In genomic region chr9:113646946-113647914, GRCh38 we compare ENCODE assay signal across 27 cellular contexts.
DNase-seq lines count a peak whose midpoint lies in the region; ATAC-seq and TF ChIP-seq lines count a peak whose summit lies in the region.
"Had no signal": no experiment of that assay in that cellular context is flagged by ENCODE, and none has a peak within 500 bp of the region (broad histone marks: within the 10 kb centered on the region; RNA-seq: fewer than 3 reads in every experiment).

No MANE protein-coding gene starts in this region.

- DNase-seq in GM03348 (ENCODE audit: low spot score) (peak; percentile 55), chondrocyte (ENCODE audit: low spot score) (peak; percentile 47), mesendoderm (no peak), spleen (peak; percentile 23), glomerular visceral epithelial cell (ENCODE audit: extremely low spot score) (no peak)
- DNase-seq: activated CD4-positive, alpha-beta T cell treated with anti-CD3 and anti-CD28 coated beads, Interleukin-2, amount 50 U/mL, for 1 hour; activated naive CD8-positive, alpha-beta T cell treated with anti-CD3 and anti-CD28 coated beads for 36 hours; aorta; Calu3; dermis blood vessel endothelial cell; DND-41; HCEC 1CT; head of caudate nucleus; KBM-7; MM.1S; NCI-H2081 treated with DMSO at 0.1 percent for 48 hours; NCI-H748 treated with DMSO at 0.1 percent for 48 hours; stimulated activated CD4-positive, alpha-beta T cell treated with anti-CD3 and anti-CD28 coated beads, Interleukin-1b, Interleukin-23, amount 100 ng/mL, for 48 hours; stimulated activated CD8-positive, alpha-beta memory T cell treated with anti-CD3 and anti-CD28 coated beads, Interleukin-4, amount 100 ng/mL, for 48 hours; transverse colon had no signal

- no peak for TF ChIP-seq CTCF in chondrocyte (IDR thresholded peaks at IDR 0.05)
- TF ChIP-seq CTCF in spleen (IDR thresholded peaks at IDR 0.05 in 8 of 11, conservative IDR thresholded peaks at IDR 0.05 in 3 of 11) = no peak

- peak overlapping the region; percentile 34 for H3K23ac ChIP-seq in mesendoderm (ENCODE audit: low read length)

- no peaks in the 10 kb centered on the region for H3K4me1 ChIP-seq in mesendoderm (ENCODE audit: control insufficient read depth, low read depth, low read length)
- peaks cover 0 to 13% (median 2%) of the 10 kb centered on the region in 6 donors for H3K4me1 ChIP-seq in spleen
- H3K4me1 ChIP-seq: prostate gland had no signal

- no peak overlapping the region for H3K4me3 Mint-ChIP-seq in chondrocyte (ENCODE audit: unreplicated experiment)
- H3K4me3 Mint-ChIP-seq: activated naive CD8-positive, alpha-beta T cell treated with anti-CD3 and anti-CD28 coated beads for 36 hours had no signal

- no peaks in the 10 kb centered on the region for H3K9me3 ChIP-seq in spleen
- H3K9me3 ChIP-seq: neutrophil, prostate gland, transverse colon had no signal

- no peak overlapping the region for H2AK5ac ChIP-seq in mesendoderm (ENCODE audit: low read length)

- H3K36me3 ChIP-seq in mesendoderm (ENCODE audit: control insufficient read depth, insufficient read depth, low read length) (no peaks in the 10 kb centered on the region), spleen (no peaks in the 10 kb centered on the region)
- H3K36me3 ChIP-seq: neutrophil, prostate gland, transverse colon had no signal

- H3K4me1 Mint-ChIP-seq in chondrocyte (ENCODE audit: low read depth) = peaks cover 24% of the 10 kb centered on the region

- intact Hi-C loops in spleen (cut with DNase I; ENCODE audit: low total_unique reads) = no loop called here

- H2BK15ac ChIP-seq in mesendoderm (replicated peaks; ENCODE audit: low read depth) = no peak overlapping the region

- H3K4ac ChIP-seq in mesendoderm (ENCODE audit: low read depth, low read length) = no peak overlapping the region

- no peaks in the 10 kb centered on the region for H3K79me2 ChIP-seq in mesendoderm (ENCODE audit: control insufficient read depth, insufficient read depth, low read length)

- no peak overlapping the region for H4K5ac ChIP-seq in mesendoderm (ENCODE audit: low read length)

- H3K9ac ChIP-seq in mesendoderm (ENCODE audit: low read length) = no peak overlapping the region

- no peaks in the 10 kb centered on the region for H3K9me3 Mint-ChIP-seq in chondrocyte (ENCODE audit: low read depth)
- H3K9me3 Mint-ChIP-seq: activated naive CD8-positive, alpha-beta T cell treated with anti-CD3 and anti-CD28 coated beads for 36 hours; activated T-helper 2 cell treated with anti-CD3 and anti-CD28 coated beads, Interferon-gamma antibody, Interleukin-2, Interleukin-4, amounts not matched to agents 10 μg/mL and 5 μg/mL and 100 μg/mL, durations not matched to agents 14 hours and 24 hours and 36 hours had no signal

- no peak overlapping the region for H3K56ac ChIP-seq in mesendoderm (ENCODE audit: low read length)

- WGBS in mesendoderm (ENCODE audit: extremely low coverage, insufficient coverage, low lambda C conversion rate) = no CpG with 5 or more reads among the region's 10 CpGs
- WGBS in spleen, 5 donors = 79 to 96% (median 89%) methylated on average over 10 of the region's 10 CpGs

- H3K36me3 Mint-ChIP-seq in chondrocyte (ENCODE audit: low read depth) = no peaks in the 10 kb centered on the region

- no peak overlapping the region for H2BK120ac ChIP-seq in mesendoderm (ENCODE audit: low read depth, low read length)

- no peak overlapping the region for H3K18ac ChIP-seq in mesendoderm (ENCODE audit: low read length)

- H3K27me3 ChIP-seq in mesendoderm (ENCODE audit: insufficient read depth, low read length, poor library complexity) (no peaks in the 10 kb centered on the region), spleen (replicated peaks in 1 of 7) (no peaks in the 10 kb centered on the region)
- H3K27me3 ChIP-seq: neutrophil, transverse colon had no signal

- no peaks in the 10 kb centered on the region for H3K27me3 Mint-ChIP-seq in chondrocyte (ENCODE audit: low read depth)

- no peak for TF ChIP-seq POLR2A in spleen (IDR thresholded peaks at IDR 0.05)

- no peak overlapping the region for H2BK5ac ChIP-seq in mesendoderm (ENCODE audit: low read length)

- H3K27ac ChIP-seq in mesendoderm (ENCODE audit: low read depth, low read length) (no peak overlapping the region), spleen (no peak overlapping the region)
- H3K27ac ChIP-seq: neutrophil, prostate gland had no signal

- H3K4me3 ChIP-seq in mesendoderm (ENCODE audit: low read length) (no peak overlapping the region), spleen (no peak overlapping the region)
- H3K4me3 ChIP-seq: lung, prostate gland, skin epidermis, transverse colon had no signal

- H3K4me2 ChIP-seq in mesendoderm (ENCODE audit: low read length) = no peak overlapping the region

- no peak overlapping the region for H3K27ac Mint-ChIP-seq in chondrocyte (ENCODE audit: unreplicated experiment)
- H3K27ac Mint-ChIP-seq: activated naive CD8-positive, alpha-beta T cell treated with anti-CD3 and anti-CD28 coated beads for 36 hours; activated T-helper 2 cell treated with anti-CD3 and anti-CD28 coated beads, Interferon-gamma antibody, Interleukin-2, Interleukin-4, amounts not matched to agents 10 μg/mL and 5 μg/mL and 100 μg/mL, durations not matched to agents 14 hours and 24 hours and 36 hours had no signal

- ATAC-seq in esophagus mucosa (no peak), GM21526 (IDR thresholded peaks at IDR 0.05; ENCODE audit: low FRiP score, unreplicated experiment) (no peak)

- no peaks in the 10 kb centered on the region for H3K79me1 ChIP-seq in mesendoderm (ENCODE audit: low read length)

- H4K8ac ChIP-seq in mesendoderm (ENCODE audit: low read depth, low read length) = no peak overlapping the region

Comparison
In these comparisons a context has a peak if more than half of its experiments do, and no peak if none do; other contexts are left out.
1. DNase-seq: peak in GM03348 (single experiment), chondrocyte (single experiment) and spleen (single experiment); none in mesendoderm (single experiment) and glomerular visceral epithelial cell (single experiment).